17 cellular contexts compared by ENCODE assay signal in the genomic region with DNA sequence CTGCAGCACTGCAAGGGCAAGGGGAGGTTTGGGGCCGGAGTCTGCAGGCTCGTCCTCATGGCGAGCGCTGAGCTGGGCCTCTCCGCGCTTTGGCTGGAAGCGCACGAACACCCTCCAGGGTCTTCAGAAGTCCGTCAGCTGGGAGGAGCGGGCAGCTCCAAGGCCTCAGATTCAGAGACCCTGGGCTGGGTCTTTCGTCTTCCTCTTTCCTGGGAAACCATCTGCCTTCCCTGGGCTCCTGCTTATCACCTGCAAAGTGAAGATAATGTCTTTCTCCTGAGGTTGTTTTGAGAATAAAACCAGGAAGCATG.
A peak's percentile ranks its signal among the peaks of the same experiment; 100 is the strongest.
DNase-seq lines count a peak whose midpoint lies in the region; ATAC-seq lines count a peak whose summit lies in the region.
"Had no signal": no experiment of that assay in that cellular context is flagged by ENCODE, and none has a peak within 500 bp of the region (broad histone marks: within the 10 kb centered on the region; RNA-seq: fewer than 3 reads in every experiment).

No MANE protein-coding gene starts in this region.

- no peak for ATAC-seq in activated CD4-positive, alpha-beta T cell treated with anti-CD3 and anti-CD28 coated beads for 36 hours
- ATAC-seq in Right ventricle myocardium superior (ENCODE audit: poor library complexity) (no peak), left cardiac atrium (no peak)
- ATAC-seq: CD8-positive, alpha-beta T cell; HepG2 had no signal

- no peaks in the 10 kb centered on the region for H3K4me1 Mint-ChIP-seq in activated CD4-positive, alpha-beta T cell treated with anti-CD3 and anti-CD28 coated beads for 36 hours
- H3K4me1 Mint-ChIP-seq: CD14-positive monocyte had no signal

- CTCF ChIA-PET in activated CD4-positive, alpha-beta T cell treated with anti-CD3 and anti-CD28 coated beads for 36 hours (lab: Charles Lee) = no interaction called here

- H3K9me3 Mint-ChIP-seq in activated CD4-positive, alpha-beta T cell treated with anti-CD3 and anti-CD28 coated beads for 36 hours (ENCODE audit: low read depth) = no peaks in the 10 kb centered on the region
- H3K9me3 Mint-ChIP-seq: CD8-positive, alpha-beta T cell had no signal

- intact Hi-C loops in activated CD4-positive, alpha-beta T cell treated with anti-CD3 and anti-CD28 coated beads for 36 hours (cut with DNase I, micrococcal nuclease) = loop anchor here in 1 of 2 experiments (10.0 kb wide), 1 partner anchor 727 kb away; no protein-coding TSS in a partner anchor
- intact Hi-C loops in Right ventricle myocardium superior (cut with DNase I) (loop anchor here (10.0 kb wide), 1 partner anchor 727 kb away; no protein-coding TSS in a partner anchor), left cardiac atrium (cut with DNase I) (no loop called here)

- H3K27ac Mint-ChIP-seq in activated CD4-positive, alpha-beta T cell treated with anti-CD3 and anti-CD28 coated beads for 36 hours = no peak overlapping the region
- H3K27ac Mint-ChIP-seq: CD14-positive monocyte; CD8-positive, alpha-beta T cell; HFFc6 had no signal

- no peaks in the 10 kb centered on the region for H3K36me3 Mint-ChIP-seq in activated CD4-positive, alpha-beta T cell treated with anti-CD3 and anti-CD28 coated beads for 36 hours (ENCODE audit: low read depth)
- H3K36me3 Mint-ChIP-seq: CD14-positive monocyte; CD8-positive, alpha-beta T cell had no signal

- peaks cover 7% of the 10 kb centered on the region for H3K27me3 Mint-ChIP-seq in activated CD4-positive, alpha-beta T cell treated with anti-CD3 and anti-CD28 coated beads for 36 hours

- DNase-seq in activated CD4-positive, alpha-beta T cell treated with anti-CD3 and anti-CD28 coated beads for 1 hour = peak; percentile 1
- DNase-seq in activated CD4-positive, alpha-beta T cell treated with anti-CD3 and anti-CD28 coated beads for 36 hours = no peak
- peak; percentile 22 for DNase-seq in Right ventricle myocardium superior
- DNase-seq in left cardiac atrium = no peak
- DNase-seq in mucosa of gallbladder (ENCODE audit: low spot score) = peak; percentile 4
- DNase-seq in stimulated activated CD4-positive, alpha-beta T cell treated with anti-CD3 and anti-CD28 coated beads, Interleukin-2, amount 100 ng/mL, for 24 hours = no peak
- DNase-seq in NCI-H345 (lab: John Stamatoyannopoulos, UW) = no peak
- DNase-seq: COR-L47, DMS153, DMS79 treated with DMSO at 0.1 percent for 48 hours, EL, GDM1, HCEC 1CT, HFFc6 had no signal

- POLR2A ChIA-PET in activated CD4-positive, alpha-beta T cell treated with anti-CD3 and anti-CD28 coated beads for 36 hours (lab: Charles Lee) = no interaction called here

- no peak overlapping the region for H3K4me3 Mint-ChIP-seq in activated CD4-positive, alpha-beta T cell treated with anti-CD3 and anti-CD28 coated beads for 36 hours
- H3K4me3 Mint-ChIP-seq: CD14-positive monocyte; CD8-positive, alpha-beta T cell; HFFc6 had no signal

Comparison
In these comparisons a context has a peak if more than half of its experiments do, and no peak if none do; other contexts are left out.
1. DNase-seq: peak in activated CD4-positive, alpha-beta T cell treated with anti-CD3 and anti-CD28 coated beads for 1 hour (single experiment), Right ventricle myocardium superior (single experiment) and mucosa of gallbladder (single experiment); none in activated CD4-positive, alpha-beta T cell treated with anti-CD3 and anti-CD28 coated beads for 36 hours (single experiment), left cardiac atrium (single experiment), stimulated activated CD4-positive, alpha-beta T cell treated with anti-CD3 and anti-CD28 coated beads, Interleukin-2, amount 100 ng/mL, for 24 hours (0 of 2) and NCI-H345 (single experiment).